ENCODE assay signal across 1 cellular context in genomic region chr9:115531410-115532130, GRCh38.
TF ChIP-seq lines count a peak whose summit lies in the region.

No MANE protein-coding gene starts in this region.

TF ChIP-seq in HepG2, 621 proteins besides CTCF, POLR2A, EP300 and RAD21 (continued from another document):
- TF ChIP-seq AGO1 (IDR thresholded peaks at IDR 0.05; ENCODE audit: low read depth, low read length, poor library complexity, severe bottlenecking) (no peak), ZNF780A (CRISPR knock-in tag; IDR thresholded peaks at IDR 0.05) (no peak), PREB (CRISPR knock-in tag; IDR thresholded peaks at IDR 0.05) (no peak), IKZF1 (IDR thresholded peaks at IDR 0.05) (no peak), CERS6 (CRISPR knock-in tag; IDR thresholded peaks at IDR 0.05) (no peak), GFI1 (CRISPR knock-in tag; IDR thresholded peaks at IDR 0.05; ENCODE audit: borderline replicate concordance) (no peak), DRAP1 (CRISPR knock-in tag; IDR thresholded peaks at IDR 0.05) (no peak), ZNF441 (CRISPR knock-in tag; IDR thresholded peaks at IDR 0.05; ENCODE audit: borderline replicate concordance) (no peak)
